13 cellular contexts compared by ENCODE assay signal in the genomic region with DNA sequence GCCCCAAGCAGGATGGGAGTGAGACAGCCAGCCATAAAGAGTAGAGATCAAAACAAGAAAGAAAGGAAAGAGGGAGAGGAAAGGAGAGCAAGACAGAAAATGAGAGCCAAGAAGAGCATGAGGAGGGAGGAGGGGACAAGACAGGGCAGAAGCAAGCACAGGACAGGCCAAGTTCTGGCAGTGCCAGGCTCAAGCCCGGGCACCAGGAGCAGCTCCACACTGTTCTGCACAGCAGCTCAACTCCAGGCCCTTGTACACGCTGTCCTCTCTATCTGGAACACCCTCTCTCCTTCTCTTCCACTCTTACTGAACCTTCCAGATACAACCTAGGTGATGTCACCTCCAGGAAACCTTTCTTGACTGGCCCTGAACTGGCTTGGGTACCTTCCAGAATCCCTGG. TPM values are rescaled to one million over a fixed set of nuclear protein-coding genes. Genes with fewer than 3 reads are reported as not detected.
DNase-seq lines count a peak whose midpoint lies in the region; ATAC-seq and TF ChIP-seq lines count a peak whose summit lies in the region.
"Had no signal": no experiment of that assay in that cellular context is flagged by ENCODE, and none has a peak within 500 bp of the region (broad histone marks: within the 10 kb centered on the region; RNA-seq: fewer than 3 reads in every experiment).

No MANE protein-coding gene starts in this region.

- peaks cover 49% of the 10 kb centered on the region for H3K4me1 Mint-ChIP-seq in T-helper 2 cell treated with Interferon-gamma antibody and Interleukin-4, amounts not matched to agents 5 μg/mL and 100 μg/mL, for 36 hours (ENCODE audit: low read depth)
- H3K4me1 Mint-ChIP-seq in activated T-helper 1 cell treated with anti-CD3 and anti-CD28 coated beads, Interleukin-12 subunit alpha, Interleukin-12 subunit beta, Interleukin-2, Interleukin-4 antibody, amounts not matched to agents 30 ng/mL and 10 ng/mL and 1 ng/mL, durations not matched to agents 14 hours and 24 hours and 36 hours (ENCODE audit: low read depth) = peaks cover 64% of the 10 kb centered on the region
- H3K4me1 Mint-ChIP-seq in glutamatergic neuron (ENCODE audit: low read depth, unreplicated experiment) = peaks cover 72% of the 10 kb centered on the region

- DNase-seq in T-helper 2 cell treated with Interferon-gamma antibody and Interleukin-4, amounts not matched to agents 5 μg/mL and 100 μg/mL, for 36 hours (ENCODE audit: low spot score) = no peak
- DNase-seq in T-helper 2 cell = no peak
- DNase-seq in activated T-helper 1 cell treated with anti-CD3 and anti-CD28 coated beads, Interleukin-12 subunit alpha, Interleukin-12 subunit beta, Interleukin-2, Interleukin-4 antibody, amounts not matched to agents 30 ng/mL and 10 ng/mL and 1 ng/mL, durations not matched to agents 14 hours and 24 hours and 36 hours (ENCODE audit: low spot score) = no peak
- DNase-seq in glutamatergic neuron = no peak
- DNase-seq in NCI-H82 (lab: John Stamatoyannopoulos, UW) = no peak
- no peak for DNase-seq in NCI-H345 (lab: John Stamatoyannopoulos, UW)
- DNase-seq: dermis blood vessel endothelial cell; Kasumi-1; SK-N-SH; stimulated activated CD4-positive, alpha-beta T cell treated with anti-CD3 and anti-CD28 coated beads, Interleukin-2, amount 100 ng/mL, for 24 hours had no signal

- H3K27me3 ChIP-seq in skeletal muscle tissue (ENCODE audit: control insufficient read depth in 3 of 3, insufficient read depth in 3 of 3, low read length in 3 of 3) = no peaks in the 10 kb centered on the region
- H3K27me3 ChIP-seq: neural progenitor cell had no signal

- TF ChIP-seq CTCF in glutamatergic neuron (IDR thresholded peaks at IDR 0.05; ENCODE audit: partially characterized antibody, unreplicated experiment) = no peak

- no peak for ATAC-seq in GM18519 (IDR thresholded peaks at IDR 0.05; ENCODE audit: low FRiP score, unreplicated experiment)

- H3K9me3 ChIP-seq in skeletal muscle tissue (ENCODE audit: control insufficient read depth in 3 of 3, low read length in 3 of 3) = no peaks in the 10 kb centered on the region
- H3K9me3 ChIP-seq: SK-N-SH had no signal

- H3K36me3 Mint-ChIP-seq in T-helper 2 cell treated with Interferon-gamma antibody and Interleukin-4, amounts not matched to agents 5 μg/mL and 100 μg/mL, for 36 hours (ENCODE audit: low read depth) = peaks cover 5% of the 10 kb centered on the region
- H3K36me3 Mint-ChIP-seq in activated T-helper 1 cell treated with anti-CD3 and anti-CD28 coated beads, Interleukin-12 subunit alpha, Interleukin-12 subunit beta, Interleukin-2, Interleukin-4 antibody, amounts not matched to agents 30 ng/mL and 10 ng/mL and 1 ng/mL, durations not matched to agents 14 hours and 24 hours and 36 hours (ENCODE audit: low read depth) = peaks cover 9% of the 10 kb centered on the region
- H3K36me3 Mint-ChIP-seq in glutamatergic neuron (ENCODE audit: unreplicated experiment) = no peaks in the 10 kb centered on the region
- H3K36me3 Mint-ChIP-seq: neural progenitor cell had no signal

- no peak overlapping the region for H3K9ac ChIP-seq in skeletal muscle tissue (ENCODE audit: low read depth in 1 of 3, low read length in 3 of 3)
- H3K9ac ChIP-seq: neural progenitor cell, SK-N-SH had no signal

- intact Hi-C loops in activated T-helper 1 cell treated with anti-CD3 and anti-CD28 coated beads, Interleukin-12 subunit alpha, Interleukin-12 subunit beta, Interleukin-2, Interleukin-4 antibody, amounts not matched to agents 30 ng/mL and 10 ng/mL and 1 ng/mL, durations not matched to agents 14 hours and 24 hours and 36 hours (cut with micrococcal nuclease) = no loop called here

- no peaks in the 10 kb centered on the region for H3K9me3 Mint-ChIP-seq in T-helper 2 cell treated with Interferon-gamma antibody and Interleukin-4, amounts not matched to agents 5 μg/mL and 100 μg/mL, for 36 hours
- no peaks in the 10 kb centered on the region for H3K9me3 Mint-ChIP-seq in activated T-helper 1 cell treated with anti-CD3 and anti-CD28 coated beads, Interleukin-12 subunit alpha, Interleukin-12 subunit beta, Interleukin-2, Interleukin-4 antibody, amounts not matched to agents 30 ng/mL and 10 ng/mL and 1 ng/mL, durations not matched to agents 14 hours and 24 hours and 36 hours
- peaks cover 19% of the 10 kb centered on the region for H3K9me3 Mint-ChIP-seq in glutamatergic neuron (ENCODE audit: unreplicated experiment)
- H3K9me3 Mint-ChIP-seq: neural progenitor cell had no signal

- no peak overlapping the region for H3K4me3 Mint-ChIP-seq in T-helper 2 cell treated with Interferon-gamma antibody and Interleukin-4, amounts not matched to agents 5 μg/mL and 100 μg/mL, for 36 hours
- no peak overlapping the region for H3K4me3 Mint-ChIP-seq in activated T-helper 1 cell treated with anti-CD3 and anti-CD28 coated beads, Interleukin-12 subunit alpha, Interleukin-12 subunit beta, Interleukin-2, Interleukin-4 antibody, amounts not matched to agents 30 ng/mL and 10 ng/mL and 1 ng/mL, durations not matched to agents 14 hours and 24 hours and 36 hours
- H3K4me3 Mint-ChIP-seq in glutamatergic neuron (ENCODE audit: unreplicated experiment) = peak overlapping the region; percentile 67

- peak overlapping the region; percentile 3 for H3K27ac ChIP-seq in skeletal muscle tissue (ENCODE audit: low read depth, low read length)
- H3K27ac ChIP-seq: neural progenitor cell had no signal

- peak overlapping the region; percentile 79 for H3K27ac Mint-ChIP-seq in T-helper 2 cell treated with Interferon-gamma antibody and Interleukin-4, amounts not matched to agents 5 μg/mL and 100 μg/mL, for 36 hours
- H3K27ac Mint-ChIP-seq in activated T-helper 1 cell treated with anti-CD3 and anti-CD28 coated beads, Interleukin-12 subunit alpha, Interleukin-12 subunit beta, Interleukin-2, Interleukin-4 antibody, amounts not matched to agents 30 ng/mL and 10 ng/mL and 1 ng/mL, durations not matched to agents 14 hours and 24 hours and 36 hours = peak overlapping the region; percentile 45
- peak overlapping the region; percentile 78 for H3K27ac Mint-ChIP-seq in glutamatergic neuron (ENCODE audit: unreplicated experiment)

- peaks cover 69 to 71% (median 70%) of the 10 kb centered on the region in 3 donors for H3K4me1 ChIP-seq in skeletal muscle tissue (ENCODE audit: control insufficient read depth in 3 of 3, insufficient read depth in 3 of 3, low read length in 3 of 3)

- H3K36me3 ChIP-seq in skeletal muscle tissue (ENCODE audit: control insufficient read depth in 3 of 3, insufficient read depth in 3 of 3, low read length in 3 of 3) = no peaks in the 10 kb centered on the region
- H3K36me3 ChIP-seq: neural progenitor cell had no signal

- peak overlapping the region in 1 of 3 donors; percentile 41 for H3K4me3 ChIP-seq in skeletal muscle tissue (ENCODE audit: low read length in 3 of 3)
- H3K4me3 ChIP-seq: neural progenitor cell had no signal

- no peaks in the 10 kb centered on the region for H3K27me3 Mint-ChIP-seq in T-helper 2 cell treated with Interferon-gamma antibody and Interleukin-4, amounts not matched to agents 5 μg/mL and 100 μg/mL, for 36 hours (ENCODE audit: low read depth)
- H3K27me3 Mint-ChIP-seq in activated T-helper 1 cell treated with anti-CD3 and anti-CD28 coated beads, Interleukin-12 subunit alpha, Interleukin-12 subunit beta, Interleukin-2, Interleukin-4 antibody, amounts not matched to agents 30 ng/mL and 10 ng/mL and 1 ng/mL, durations not matched to agents 14 hours and 24 hours and 36 hours (ENCODE audit: insufficient read depth) = no peaks in the 10 kb centered on the region
- peaks cover 22% of the 10 kb centered on the region for H3K27me3 Mint-ChIP-seq in glutamatergic neuron (ENCODE audit: unreplicated experiment)

RNA-seq across cellular contexts. Expression of gene IFFO2, which starts 11.7 kb away (rescaled TPM):
- total RNA-seq in activated T-helper 1 cell treated with anti-CD3 and anti-CD28 coated beads, Interleukin-12 subunit alpha, Interleukin-12 subunit beta, Interleukin-2, Interleukin-4 antibody, amounts not matched to agents 30 ng/mL and 10 ng/mL and 1 ng/mL, durations not matched to agents 14 hours and 24 hours and 36 hours = 31.8 and 32.6 TPM in 2 replicates
- 107 TPM for total RNA-seq in glutamatergic neuron (ENCODE audit: unreplicated experiment)
- 3.7 TPM for total RNA-seq in skeletal muscle tissue

RNA-seq across cellular contexts. Expression of gene ALDH4A1, which starts 42.5 kb away (rescaled TPM):
- total RNA-seq in activated T-helper 1 cell treated with anti-CD3 and anti-CD28 coated beads, Interleukin-12 subunit alpha, Interleukin-12 subunit beta, Interleukin-2, Interleukin-4 antibody, amounts not matched to agents 30 ng/mL and 10 ng/mL and 1 ng/mL, durations not matched to agents 14 hours and 24 hours and 36 hours = 3.9 and 4.4 TPM in 2 replicates
- total RNA-seq in glutamatergic neuron (ENCODE audit: unreplicated experiment) (28.9 TPM), skeletal muscle tissue (6.3 TPM)
